Comparison of ENCODE assay signal across 20 cellular contexts in genomic region chr1:162876751-162877150, GRCh38. TPM values are rescaled to one million over a fixed set of nuclear protein-coding genes. Genes with fewer than 3 reads are reported as not detected.
A peak's percentile ranks its signal among the peaks of the same experiment; 100 is the strongest.
DNase-seq lines count a peak whose midpoint lies in the region; ATAC-seq and TF ChIP-seq lines count a peak whose summit lies in the region.
"Had no signal": no experiment of that assay in that cellular context is flagged by ENCODE, and none has a peak within 500 bp of the region (broad histone marks: within the 10 kb centered on the region; RNA-seq: fewer than 3 reads in every experiment).

No MANE protein-coding gene starts in this region.

- no peaks in the 10 kb centered on the region for H4K20me1 ChIP-seq in H9 (ENCODE audit: control insufficient read depth, insufficient read depth, insufficient read length)
- H4K20me1 ChIP-seq: BLaER1 treated with 17β-estradiol and CSF1 and Interleukin-3, amounts not matched to agents 10 nM and 100 nM had no signal

- H3K79me2 ChIP-seq in H9 (ENCODE audit: insufficient read depth, low read length) (no peaks in the 10 kb centered on the region), mesendoderm (ENCODE audit: control insufficient read depth, insufficient read depth, low read length) (no peaks in the 10 kb centered on the region)

- no peak overlapping the region for H3K4me3 Mint-ChIP-seq in H9
- no peak overlapping the region for H3K4me3 Mint-ChIP-seq in WTC11
- H3K4me3 Mint-ChIP-seq: CD8-positive, alpha-beta T cell; T-cell had no signal

- no peak for DNase-seq in H9
- peak; percentile 77 for DNase-seq in NCI-H82 (lab: John Stamatoyannopoulos, UW)
- no peak for DNase-seq in WTC11 (ENCODE audit: low spot score)
- DNase-seq in mesendoderm = peak; percentile 16
- DNase-seq in retina = no peak
- no peak for DNase-seq in NCI-H510A (lab: John Stamatoyannopoulos, UW)
- no peak for DNase-seq in EL
- DNase-seq in DMS153 treated with DMSO at 0.1 percent for 48 hours (lab: John Stamatoyannopoulos, UW; ENCODE audit: unreplicated experiment) = no peak
- DNase-seq: Calu3; CD8-positive, alpha-beta T cell; MG63; NCI-H1092; NCI-H146; NCI-H2081; NCI-H446 treated with DMSO at 0.1 percent for 48 hours; NCI-H774; T-cell had no signal

- H2BK5ac ChIP-seq in H9 (ENCODE audit: insufficient read length, low read length) (no peak overlapping the region), mesendoderm (ENCODE audit: low read length) (no peak overlapping the region)

- H3K9me3 Mint-ChIP-seq in H9 (peaks cover 9% of the 10 kb centered on the region in 2 experiments; a peak in 4 of 5 replicates), WTC11 (peaks cover 13% of the 10 kb centered on the region)

- H2BK15ac ChIP-seq in H9 (ENCODE audit: low read depth, low read length) (no peak overlapping the region), mesendoderm (replicated peaks; ENCODE audit: low read depth) (no peak overlapping the region)

- no peak overlapping the region for H3K4ac ChIP-seq in H9 (ENCODE audit: low read depth, low read length)
- no peak overlapping the region for H3K4ac ChIP-seq in mesendoderm (ENCODE audit: low read depth, low read length)

- H3K9ac ChIP-seq in H9 (ENCODE audit: extremely low read depth, insufficient read length, low read length) (peak overlapping the region; percentile 5), mesendoderm (ENCODE audit: low read length) (no peak overlapping the region)
- H3K9ac ChIP-seq: BLaER1 treated with 17β-estradiol and CSF1 and Interleukin-3, amounts not matched to agents 10 nM and 100 nM; KMS-11 had no signal

- POLR2A ChIA-PET in WTC11 (lab: Charles Lee) = no interaction called here

- H3K4me3 ChIP-seq in mesendoderm (ENCODE audit: low read length) = no peak overlapping the region
- H3K4me3 ChIP-seq: A549; BLaER1 treated with 17β-estradiol and CSF1 and Interleukin-3, amounts not matched to agents 10 nM and 100 nM; MG63 had no signal

- CTCF ChIA-PET in WTC11 (lab: Charles Lee) = interaction anchor here (0.9 to 1.4 kb wide), 2 partner anchors 22 to 193 kb away, joined by 3 to 14 read pairs; partner anchors contain the start of gene RGS4

- no peak overlapping the region for H2BK120ac ChIP-seq in H9 (ENCODE audit: low read depth, low read length, poor library complexity, severe bottlenecking)
- H2BK120ac ChIP-seq in mesendoderm (ENCODE audit: low read depth, low read length) = no peak overlapping the region

- H3K4me1 Mint-ChIP-seq in H9 = peaks cover 7% of the 10 kb centered on the region in 2 experiments
- peaks cover 14% of the 10 kb centered on the region for H3K4me1 Mint-ChIP-seq in WTC11
- H3K4me1 Mint-ChIP-seq: T-cell had no signal

- H4K8ac ChIP-seq in H9 (replicated peaks; ENCODE audit: insufficient read length, low read depth, low read length) (no peak overlapping the region), mesendoderm (ENCODE audit: low read depth, low read length) (no peak overlapping the region)

- H3K23ac ChIP-seq in H9 (ENCODE audit: insufficient read length, low read depth, low read length) (no peak overlapping the region), mesendoderm (ENCODE audit: low read length) (no peak overlapping the region)

- TF ChIP-seq CTCF in H9 (conservative IDR thresholded peaks at IDR 0.05) (no peak), WTC11 (IDR thresholded peaks at IDR 0.05) (no peak)

- H3K27me3 ChIP-seq in H9 (ENCODE audit: insufficient read depth, low read length) (no peaks in the 10 kb centered on the region), mesendoderm (ENCODE audit: insufficient read depth, low read length, poor library complexity) (no peaks in the 10 kb centered on the region)
- H3K27me3 ChIP-seq: BLaER1 treated with 17β-estradiol and CSF1 and Interleukin-3, amounts not matched to agents 10 nM and 100 nM; MG63 had no signal

- H3K56ac ChIP-seq in H9 (ENCODE audit: insufficient read length, low read depth, low read length) = no peak overlapping the region
- H3K56ac ChIP-seq in mesendoderm (ENCODE audit: low read length) = no peak overlapping the region

- no peak overlapping the region for H2AFZ ChIP-seq in H9 (ENCODE audit: low read length)

- H3K36me3 Mint-ChIP-seq in H9 (ENCODE audit: insufficient read depth in 1 of 3, low read depth in 3 of 3) = peaks cover 0 to 3% (median 2%) of the 10 kb centered on the region in 3 experiments; a peak in 3 of 7 replicates
- peaks cover 4% of the 10 kb centered on the region; the same call in 1 of the 2 replicates for H3K36me3 Mint-ChIP-seq in WTC11
- H3K36me3 Mint-ChIP-seq: CD8-positive, alpha-beta T cell; T-cell had no signal

- H3K27ac Mint-ChIP-seq in H9 = no peak overlapping the region
- H3K27ac Mint-ChIP-seq in WTC11 = no peak overlapping the region
- H3K27ac Mint-ChIP-seq: CD8-positive, alpha-beta T cell; T-cell had no signal

- H3K4me2 ChIP-seq in H9 (ENCODE audit: insufficient read depth, insufficient read length, low read length) = no peak overlapping the region
- H3K4me2 ChIP-seq in mesendoderm (ENCODE audit: low read length) = no peak overlapping the region
- H3K4me2 ChIP-seq: A549; BLaER1 treated with 17β-estradiol and CSF1 and Interleukin-3, amounts not matched to agents 10 nM and 100 nM; KMS-11 had no signal

- H3K27ac ChIP-seq in H9 (ENCODE audit: insufficient read length, low read depth, low read length) (no peak overlapping the region), mesendoderm (ENCODE audit: low read depth, low read length) (no peak overlapping the region)
- H3K27ac ChIP-seq: A549; BLaER1 treated with 17β-estradiol and CSF1 and Interleukin-3, amounts not matched to agents 10 nM and 100 nM; KMS-11 had no signal

- H3T11ph ChIP-seq in H9 (ENCODE audit: low read length) = no peak overlapping the region

- no peak overlapping the region for H4K91ac ChIP-seq in H9 (ENCODE audit: insufficient read length, low read depth, low read length)

- H2BK20ac ChIP-seq in H9 (ENCODE audit: low read depth, low read length, poor library complexity, severe bottlenecking) = no peak overlapping the region

- H3K27me3 Mint-ChIP-seq in H9 (ENCODE audit: low read depth) = no peaks in the 10 kb centered on the region
- H3K27me3 Mint-ChIP-seq in WTC11 (ENCODE audit: low read depth) = no peaks in the 10 kb centered on the region

- H3K36me3 ChIP-seq in mesendoderm (ENCODE audit: control insufficient read depth, insufficient read depth, low read length) = no peaks in the 10 kb centered on the region
- H3K36me3 ChIP-seq: BLaER1 treated with 17β-estradiol and CSF1 and Interleukin-3, amounts not matched to agents 10 nM and 100 nM; MG63 had no signal

- H3K14ac ChIP-seq in H9 (ENCODE audit: insufficient read depth, low read length) = no peak overlapping the region

- H2AK5ac ChIP-seq in H9 (ENCODE audit: insufficient read length, low read length) (no peak overlapping the region), mesendoderm (ENCODE audit: low read length) (no peak overlapping the region)

- 0 out of 2 replicates have a peak, but pooled peaks cover 2% of the 10 kb centered on the region for H3K4me1 ChIP-seq in H9 (ENCODE audit: insufficient read depth, low read length)
- no peaks in the 10 kb centered on the region for H3K4me1 ChIP-seq in mesendoderm (ENCODE audit: control insufficient read depth, low read depth, low read length)
- H3K4me1 ChIP-seq: A549; BLaER1 treated with 17β-estradiol and CSF1 and Interleukin-3, amounts not matched to agents 10 nM and 100 nM had no signal

- no peaks in the 10 kb centered on the region for H3K9me3 ChIP-seq in H9 (ENCODE audit: control insufficient read depth, low read depth, low read length)
- H3K9me3 ChIP-seq: MG63 had no signal

- H2BK12ac ChIP-seq in H9 (ENCODE audit: insufficient read length, low read depth, low read length) = no peak overlapping the region

- H3K23me2 ChIP-seq in H9 (ENCODE audit: insufficient read length, low read depth, low read length, poor library complexity, severe bottlenecking) = no peaks in the 10 kb centered on the region

- ATAC-seq in WTC11 = peak; percentile 40; the same call in 1 of the 2 replicates
- ATAC-seq: A549; CD8-positive, alpha-beta T cell; T-cell had no signal

- no CpG with 5 or more reads among the region's 3 CpGs for WGBS in H9 (ENCODE audit: extremely low coverage, insufficient read length, low lambda C conversion rate)
- WGBS in mesendoderm (ENCODE audit: extremely low coverage, insufficient coverage, low lambda C conversion rate) = no CpG with 5 or more reads among the region's 3 CpGs

- H4K5ac ChIP-seq in H9 (ENCODE audit: insufficient read length, low read depth, low read length) (no peak overlapping the region), mesendoderm (ENCODE audit: low read length) (no peak overlapping the region)

- H3K79me1 ChIP-seq in H9 (ENCODE audit: insufficient read depth, low read depth, low read length, poor library complexity, severe bottlenecking) (no peaks in the 10 kb centered on the region), mesendoderm (ENCODE audit: low read length) (no peaks in the 10 kb centered on the region)

- H3K18ac ChIP-seq in H9 (ENCODE audit: insufficient read length, low read depth, low read length) (no peak overlapping the region), mesendoderm (ENCODE audit: low read length) (no peak overlapping the region)

TF ChIP-seq in WTC11, 78 proteins besides CTCF, POLR2A, EP300 and RAD21 (continues in another document):
- no peak for TF ChIP-seq CREB1 (CRISPR knock-in tag; IDR thresholded peaks at IDR 0.05)
- TF ChIP-seq ZNF219 (CRISPR knock-in tag; IDR thresholded peaks at IDR 0.05; ENCODE audit: borderline replicate concordance) = no peak
- no peak for TF ChIP-seq SMAD3 (CRISPR knock-in tag; IDR thresholded peaks at IDR 0.05; ENCODE audit: borderline replicate concordance)
- no peak for TF ChIP-seq ETV6 (CRISPR knock-in tag; IDR thresholded peaks at IDR 0.05)
- TF ChIP-seq, protein P1, sequence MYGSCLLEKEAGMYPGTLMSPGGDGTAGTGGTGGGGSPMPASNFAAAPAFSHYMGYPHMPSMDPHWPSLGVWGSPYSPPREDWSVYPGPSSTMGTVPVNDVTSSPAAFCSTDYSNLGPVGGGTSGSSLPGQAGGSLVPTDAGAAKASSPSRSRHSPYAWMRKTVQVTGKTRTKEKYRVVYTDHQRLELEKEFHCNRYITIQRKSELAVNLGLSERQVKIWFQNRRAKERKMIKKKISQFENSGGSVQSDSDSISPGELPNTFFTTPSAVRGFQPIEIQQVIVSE (CRISPR knock-in tag; IDR thresholded peaks at IDR 0.05; ENCODE audit: borderline replicate concordance) = no peak
- no peak for TF ChIP-seq FOXJ3 (CRISPR knock-in tag; IDR thresholded peaks at IDR 0.05; ENCODE audit: borderline replicate concordance)
- TF ChIP-seq CREM (CRISPR knock-in tag; IDR thresholded peaks at IDR 0.05) = no peak

RNA-seq across cellular contexts. Expression of gene CCDC190, which starts 15.8 kb away (rescaled TPM):
- total RNA-seq in H9 (2021) (not detected in 2 replicates), WTC11 (2021) (not detected in 3 replicates)
- 1.6 TPM for polyA plus RNA-seq in mesendoderm (2013, experiment 1 of 2)
- 0.99 TPM for polyA plus RNA-seq in mesendoderm (2013, experiment 2 of 2)
- total RNA-seq: Calu3; CD8-positive, alpha-beta T cell; T-cell had no signal
- polyA plus RNA-seq: A549 had no signal

Comparison
In these comparisons a context has a peak if more than half of its experiments do, and no peak if none do; other contexts are left out.
1. DNase-seq: peak in NCI-H82 (single experiment) and mesendoderm (single experiment); none in H9 (single experiment), WTC11 (single experiment), retina (single experiment), NCI-H510A (single experiment), EL (single experiment) and DMS153 treated with DMSO at 0.1 percent for 48 hours (single experiment).